Comparison of ENCODE assay signal across 27 cellular contexts in the genomic region with DNA sequence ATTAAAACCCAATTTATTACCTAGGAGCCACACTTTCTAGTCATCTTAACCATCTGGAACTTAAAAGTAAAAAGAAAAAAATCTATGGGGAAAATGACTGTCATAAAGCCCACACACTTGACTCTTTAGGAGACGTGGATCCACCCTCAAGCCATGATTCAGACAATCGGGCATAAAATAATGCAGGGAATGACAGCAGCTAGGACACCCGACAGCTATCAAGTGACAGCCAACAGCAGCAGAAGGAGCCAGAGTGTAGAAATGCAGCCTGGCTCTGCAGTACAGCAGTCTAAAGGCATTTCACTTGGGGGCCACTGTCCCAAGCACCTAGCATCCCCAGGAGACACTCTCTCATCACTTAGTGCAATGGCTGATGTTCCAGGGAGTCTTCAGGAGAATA.
"Had no signal": no experiment of that assay in that cellular context is flagged by ENCODE, and none has a peak within 500 bp of the region (broad histone marks: within the 10 kb centered on the region; RNA-seq: fewer than 3 reads in every experiment).

No MANE protein-coding gene starts in this region.

- H3K9me3 ChIP-seq: esophagus muscularis mucosa, gastrocnemius medialis, heart right ventricle had no signal

- H3K4me1 ChIP-seq: foreskin keratinocyte, gastrocnemius medialis, heart right ventricle had no signal

- DNase-seq: activated CD4-positive, alpha-beta memory T cell treated with anti-CD3 and anti-CD28 coated beads for 36 hours; activated CD4-positive, alpha-beta T cell treated with anti-CD3 and anti-CD28 coated beads for 36 hours; activated CD4-positive, alpha-beta T cell treated with anti-CD3 and anti-CD28 coated beads, Interleukin-2, amount 10 ng/mL, durations not matched to agents 24 days and 14 days; activated CD4-positive, CD25-positive, alpha-beta regulatory T cell; activated CD4-positive, CD25-positive, alpha-beta regulatory T cell treated with anti-CD3 and anti-CD28 coated beads, Interleukin-2, amount 50 U/mL, for 72 hours; activated CD8-positive, alpha-beta memory T cell treated with anti-CD3 and anti-CD28 coated beads, Interleukin-2, amount 10 ng/mL, durations not matched to agents 7 days and 5 days; activated CD8-positive, alpha-beta memory T cell treated with anti-CD3 and anti-CD28 coated beads, Interleukin-2, amount 50 U/mL, for 4 hours; activated CD8-positive, alpha-beta T cell treated with anti-CD3 and anti-CD28 coated beads, Interleukin-2, amount 10 ng/mL, durations not matched to agents 7 days and 5 days; activated effector memory CD4-positive, alpha-beta T cell treated with anti-CD3 and anti-CD28 coated beads, Interleukin-2, amount 50 U/mL, for 16 hours; activated naive CD4-positive, alpha-beta T cell treated with anti-CD3 and anti-CD28 coated beads, Interleukin-2, amount 50 U/mL, for 16 hours; activated naive CD4-positive, alpha-beta T cell treated with Interleukin-2 at 50 U/mL for 16 hours; activated T-cell treated with anti-CD3 and anti-CD28 coated beads, Interleukin-2, amount 50 U/mL, for 1 hour; activated T-cell treated with anti-CD3 and anti-CD28 coated beads, Interleukin-2, amount 50 U/mL, for 48 hours; amniotic stem cell; anterior cingulate cortex; brain microvascular endothelial cell; cortex of kidney; dermis blood vessel endothelial cell; effector CD4-positive, alpha-beta T cell; effector memory CD8-positive, alpha-beta T cell; erythroblast; foreskin keratinocyte; gastrocnemius medialis; glutamatergic neuron; heart right ventricle; T-helper 2 cell had no signal

- H3K36me3 ChIP-seq: brain microvascular endothelial cell, esophagus muscularis mucosa, gastrocnemius medialis, heart right ventricle had no signal

- ATAC-seq: activated CD4-positive, alpha-beta T cell treated with anti-CD3 and anti-CD28 coated beads for 36 hours; activated CD8-positive, alpha-beta memory T cell treated with anti-CD3 and anti-CD28 coated beads, Interleukin-2, amount 10 ng/mL, durations not matched to agents 7 days and 5 days; activated CD8-positive, alpha-beta T cell treated with anti-CD3 and anti-CD28 coated beads, Interleukin-2, amount 10 ng/mL, durations not matched to agents 7 days and 5 days; effector memory CD8-positive, alpha-beta T cell; foreskin keratinocyte; gastrocnemius medialis; heart right ventricle had no signal

- H3K27ac ChIP-seq: brain microvascular endothelial cell, esophagus muscularis mucosa, foreskin keratinocyte, gastrocnemius medialis, heart right ventricle had no signal

- H3K27me3 ChIP-seq: brain microvascular endothelial cell, esophagus muscularis mucosa, foreskin keratinocyte, gastrocnemius medialis, heart right ventricle had no signal

- H3K4me3 ChIP-seq: esophagus muscularis mucosa, gastrocnemius medialis, heart right ventricle had no signal
